In the genomic region with DNA sequence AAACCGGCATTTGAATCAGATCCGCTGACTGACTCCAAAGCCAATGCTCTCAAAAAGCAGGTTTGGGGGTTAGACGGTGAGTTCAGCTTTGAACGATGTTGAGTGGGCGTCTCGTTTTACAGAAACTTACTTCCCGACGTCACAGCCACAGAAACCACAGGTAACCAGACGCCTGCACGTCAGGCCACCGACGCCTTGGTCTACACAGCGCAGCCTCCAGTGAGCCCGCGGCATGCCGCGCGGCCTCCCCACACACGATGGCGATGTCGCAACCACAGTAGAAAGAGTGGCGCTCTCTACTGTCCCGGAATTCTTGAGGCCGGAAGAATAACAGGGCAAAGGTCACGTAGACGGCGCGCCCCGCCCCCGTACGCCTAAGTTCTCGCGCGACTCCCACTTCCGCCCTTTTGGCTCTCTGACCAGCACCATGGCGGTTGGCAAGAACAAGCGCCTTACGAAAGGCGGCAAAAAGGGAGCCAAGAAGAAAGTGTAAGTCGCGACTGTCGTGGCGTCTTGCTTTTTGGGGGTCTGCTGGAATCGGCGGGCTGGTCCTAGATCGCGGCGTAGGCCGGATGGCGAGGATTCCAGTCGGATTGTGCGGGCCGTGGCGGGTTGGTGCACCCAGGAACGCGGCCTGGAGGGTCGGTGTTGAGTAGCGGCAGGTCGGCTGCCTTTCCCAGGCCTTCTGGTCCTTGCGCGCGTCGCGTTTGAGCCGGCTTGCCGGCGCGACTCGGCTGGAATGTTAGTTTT, we compare ENCODE assay signal across 1 cellular context.
TF ChIP-seq lines count a peak whose summit lies in the region.

RPS3A (plus strand) TSS at position 403 of the 750 bp plus-strand sequence; CDS start at position 428, 25 bp downstream.

TF ChIP-seq in SK-N-SH, 30 proteins besides CTCF, POLR2A, EP300 and RAD21 (continued from another document):
- TF ChIP-seq, protein P1, sequence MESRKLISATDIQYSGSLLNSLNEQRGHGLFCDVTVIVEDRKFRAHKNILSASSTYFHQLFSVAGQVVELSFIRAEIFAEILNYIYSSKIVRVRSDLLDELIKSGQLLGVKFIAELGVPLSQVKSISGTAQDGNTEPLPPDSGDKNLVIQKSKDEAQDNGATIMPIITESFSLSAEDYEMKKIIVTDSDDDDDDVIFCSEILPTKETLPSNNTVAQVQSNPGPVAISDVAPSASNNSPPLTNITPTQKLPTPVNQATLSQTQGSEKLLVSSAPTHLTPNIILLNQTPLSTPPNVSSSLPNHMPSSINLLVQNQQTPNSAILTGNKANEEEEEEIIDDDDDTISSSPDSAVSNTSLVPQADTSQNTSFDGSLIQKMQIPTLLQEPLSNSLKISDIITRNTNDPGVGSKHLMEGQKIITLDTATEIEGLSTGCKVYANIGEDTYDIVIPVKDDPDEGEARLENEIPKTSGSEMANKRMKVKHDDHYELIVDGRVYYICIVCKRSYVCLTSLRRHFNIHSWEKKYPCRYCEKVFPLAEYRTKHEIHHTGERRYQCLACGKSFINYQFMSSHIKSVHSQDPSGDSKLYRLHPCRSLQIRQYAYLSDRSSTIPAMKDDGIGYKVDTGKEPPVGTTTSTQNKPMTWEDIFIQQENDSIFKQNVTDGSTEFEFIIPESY (IDR thresholded peaks at IDR 0.05; ENCODE audit: borderline replicate concordance, low read depth), result peak; percentile 98
- TF ChIP-seq TAF1 (IDR thresholded peaks at IDR 0.05; ENCODE audit: borderline replicate concordance, low read depth, low read length) (peak; percentile 99), IRF3 (IDR thresholded peaks at IDR 0.05; ENCODE audit: low read depth, low read length) (no peak), NFIC (IDR thresholded peaks at IDR 0.05; ENCODE audit: borderline replicate concordance) (no peak; the same call in 1 of the 2 replicates), NRF1 (IDR thresholded peaks at IDR 0.05; ENCODE audit: low read depth, low read length) (peak; percentile 62), MEF2A (IDR thresholded peaks at IDR 0.05; ENCODE audit: borderline replicate concordance, low read depth) (no peak; the same call in 1 of the 2 replicates), POLR2AphosphoS5 (IDR thresholded peaks at IDR 0.05; ENCODE audit: low read depth, low read length) (peak; percentile 99), SMC3 (IDR thresholded peaks at IDR 0.05; ENCODE audit: low read depth, low read length) (peak; percentile 26; the same call in 1 of the 2 replicates), GABPA (IDR thresholded peaks at IDR 0.05; ENCODE audit: low read depth) (peak; percentile 96), GATA2 (CRISPR knock-in tag; IDR thresholded peaks at IDR 0.05) (no peak), MXI1 (IDR thresholded peaks at IDR 0.05; ENCODE audit: low read depth, low read length) (peak; percentile 88), FOXJ3 (CRISPR knock-in tag; IDR thresholded peaks at IDR 0.05) (no peak), EZH2phosphoT487 (IDR thresholded peaks at IDR 0.05; ENCODE audit: borderline replicate concordance, low read depth) (no peak), RXRA (IDR thresholded peaks at IDR 0.05; ENCODE audit: borderline replicate concordance, low read depth) (no peak; the same call in 1 of the 2 replicates)
- TF ChIP-seq, protein P2, sequence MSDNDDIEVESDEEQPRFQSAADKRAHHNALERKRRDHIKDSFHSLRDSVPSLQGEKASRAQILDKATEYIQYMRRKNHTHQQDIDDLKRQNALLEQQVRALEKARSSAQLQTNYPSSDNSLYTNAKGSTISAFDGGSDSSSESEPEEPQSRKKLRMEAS (IDR thresholded peaks at IDR 0.05; ENCODE audit: low read depth), result peak; percentile 92
- TF ChIP-seq, protein P3, sequence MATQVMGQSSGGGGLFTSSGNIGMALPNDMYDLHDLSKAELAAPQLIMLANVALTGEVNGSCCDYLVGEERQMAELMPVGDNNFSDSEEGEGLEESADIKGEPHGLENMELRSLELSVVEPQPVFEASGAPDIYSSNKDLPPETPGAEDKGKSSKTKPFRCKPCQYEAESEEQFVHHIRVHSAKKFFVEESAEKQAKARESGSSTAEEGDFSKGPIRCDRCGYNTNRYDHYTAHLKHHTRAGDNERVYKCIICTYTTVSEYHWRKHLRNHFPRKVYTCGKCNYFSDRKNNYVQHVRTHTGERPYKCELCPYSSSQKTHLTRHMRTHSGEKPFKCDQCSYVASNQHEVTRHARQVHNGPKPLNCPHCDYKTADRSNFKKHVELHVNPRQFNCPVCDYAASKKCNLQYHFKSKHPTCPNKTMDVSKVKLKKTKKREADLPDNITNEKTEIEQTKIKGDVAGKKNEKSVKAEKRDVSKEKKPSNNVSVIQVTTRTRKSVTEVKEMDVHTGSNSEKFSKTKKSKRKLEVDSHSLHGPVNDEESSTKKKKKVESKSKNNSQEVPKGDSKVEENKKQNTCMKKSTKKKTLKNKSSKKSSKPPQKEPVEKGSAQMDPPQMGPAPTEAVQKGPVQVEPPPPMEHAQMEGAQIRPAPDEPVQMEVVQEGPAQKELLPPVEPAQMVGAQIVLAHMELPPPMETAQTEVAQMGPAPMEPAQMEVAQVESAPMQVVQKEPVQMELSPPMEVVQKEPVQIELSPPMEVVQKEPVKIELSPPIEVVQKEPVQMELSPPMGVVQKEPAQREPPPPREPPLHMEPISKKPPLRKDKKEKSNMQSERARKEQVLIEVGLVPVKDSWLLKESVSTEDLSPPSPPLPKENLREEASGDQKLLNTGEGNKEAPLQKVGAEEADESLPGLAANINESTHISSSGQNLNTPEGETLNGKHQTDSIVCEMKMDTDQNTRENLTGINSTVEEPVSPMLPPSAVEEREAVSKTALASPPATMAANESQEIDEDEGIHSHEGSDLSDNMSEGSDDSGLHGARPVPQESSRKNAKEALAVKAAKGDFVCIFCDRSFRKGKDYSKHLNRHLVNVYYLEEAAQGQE (IDR thresholded peaks at IDR 0.05; ENCODE audit: low read depth, low read length), result peak; percentile 72
